ENCODE assay signal across 20 cellular contexts in genomic region chr3:38036906-38037305, GRCh38. TPM values are rescaled to one million over a fixed set of nuclear protein-coding genes. Genes with fewer than 3 reads are reported as not detected.
"Had no signal": no experiment of that assay in that cellular context is flagged by ENCODE, and none has a peak within 500 bp of the region (broad histone marks: within the 10 kb centered on the region; RNA-seq: fewer than 3 reads in every experiment).

No MANE protein-coding gene starts in this region.

- H3K27ac Mint-ChIP-seq: activated T-cell treated with anti-CD3 and anti-CD28 coated beads, Interleukin-2, amount 50 U/mL, for 72 hours; endodermal cell; memory B cell; stimulated activated naive CD8-positive, alpha-beta T cell treated with anti-CD3 and anti-CD28 coated beads, Interleukin-15, amount 100 ng/mL, for 72 hours had no signal

- ATAC-seq: activated T-cell treated with anti-CD3 and anti-CD28 coated beads, Interleukin-2, amount 50 U/mL, for 72 hours; gastroesophageal sphincter; right lobe of liver; stimulated activated naive CD8-positive, alpha-beta T cell treated with anti-CD3 and anti-CD28 coated beads, Interleukin-15, amount 100 ng/mL, for 72 hours; upper lobe of right lung had no signal

- H3K4me3 ChIP-seq: ascending aorta, breast epithelium, gastroesophageal sphincter, hepatocyte, left ventricle myocardium inferior, right lobe of liver, SJSA1, smooth muscle cell, upper lobe of right lung had no signal

- DNase-seq: activated CD4-positive, alpha-beta T cell treated with anti-CD3 and anti-CD28 coated beads, Interleukin-2, amount 50 U/mL, for 48 hours; activated CD4-positive, CD25-positive, alpha-beta regulatory T cell treated with anti-CD3 and anti-CD28 coated beads, Interleukin-2, amount 50 U/mL, for 72 hours; activated CD8-positive, alpha-beta memory T cell treated with anti-CD3 and anti-CD28 coated beads, Interleukin-2, amount 50 U/mL, for 4 hours; activated T-cell treated with anti-CD3 and anti-CD28 coated beads, Interleukin-2, amount 50 U/mL, for 72 hours; endodermal cell; left ventricle myocardium inferior; stimulated activated naive CD8-positive, alpha-beta T cell treated with anti-CD3 and anti-CD28 coated beads, Interleukin-15, amount 100 ng/mL, for 72 hours; T1000; upper lobe of right lung had no signal

- H3K4me3 Mint-ChIP-seq: activated T-cell treated with anti-CD3 and anti-CD28 coated beads, Interleukin-2, amount 50 U/mL, for 72 hours; dendritic cell treated with granulocyte-macrophage colony-stimulating factor and Interleukin-4, amounts not matched to agents 40 ng/mL and 50 ng/mL, for 4 days; endodermal cell; memory B cell; stimulated activated naive CD8-positive, alpha-beta T cell treated with anti-CD3 and anti-CD28 coated beads, Interleukin-15, amount 100 ng/mL, for 72 hours had no signal

- H3K9me3 ChIP-seq: ascending aorta, breast epithelium, gastroesophageal sphincter, left ventricle myocardium inferior, right lobe of liver, SJSA1, upper lobe of right lung had no signal

- H3K9me3 Mint-ChIP-seq: dendritic cell treated with granulocyte-macrophage colony-stimulating factor and Interleukin-4, amounts not matched to agents 40 ng/mL and 50 ng/mL, for 4 days; endodermal cell had no signal

RNA-seq across cellular contexts. Expression of gene DLEC1, which starts 2.1 kb away (rescaled TPM):
- total RNA-seq: epithelial cell of proximal tubule, pulmonary artery endothelial cell, SJSA1 had no signal
